In genomic region chr9:8315211-8315610, GRCh38 we compare ENCODE assay signal across 17 cellular contexts.
DNase-seq lines count a peak whose midpoint lies in the region; ATAC-seq and TF ChIP-seq lines count a peak whose summit lies in the region.
"Had no signal": no experiment of that assay in that cellular context is flagged by ENCODE, and none has a peak within 500 bp of the region (broad histone marks: within the 10 kb centered on the region; RNA-seq: fewer than 3 reads in every experiment).

No MANE protein-coding gene starts in this region.

- H3K27me3 Mint-ChIP-seq in H9 (ENCODE audit: low read depth), result no peaks in the 10 kb centered on the region

- H2BK12ac ChIP-seq in H9 (ENCODE audit: insufficient read length, low read depth, low read length), result no peak overlapping the region

- dilution Hi-C loops in IMR-90 (cut with HindIII; ENCODE audit: low sequenced_read_pairs, unreplicated experiment), result no loop called here

- H3K4ac ChIP-seq in IMR-90 (ENCODE audit: low read depth, low read length), result no peak overlapping the region
- H3K4ac ChIP-seq in H9 (ENCODE audit: low read depth, low read length), result no peak overlapping the region

- H3K9ac ChIP-seq in IMR-90 (ENCODE audit: low read depth, low read length) (no peak overlapping the region), H9 (ENCODE audit: extremely low read depth, insufficient read length, low read length) (no peak overlapping the region)
- H3K9ac ChIP-seq: BLaER1, GM23248 had no signal

- no peak overlapping the region for H2AK9ac ChIP-seq in IMR-90 (replicated peaks; ENCODE audit: low read depth, low read length, poor library complexity)

- ATAC-seq in IMR-90 (ENCODE audit: low read depth), result peak; percentile 63
- ATAC-seq in HG02885 (IDR thresholded peaks at IDR 0.05; ENCODE audit: poor library complexity, unreplicated experiment), result no peak

- H3K4me1 Mint-ChIP-seq in H9, result no peaks in the 10 kb centered on the region
- H3K4me1 Mint-ChIP-seq: CD14-positive monocyte; CD4-positive, alpha-beta memory T cell had no signal

- in situ Hi-C loops in IMR-90 (cut with MboI; ENCODE audit: low sequenced_read_pairs) (no loop called here), brain microvascular endothelial cell (cut with HindIII; ENCODE audit: low pct_ligation_motif_present, low sequenced_read_pairs) (no loop called here)

- no peak overlapping the region for H2BK20ac ChIP-seq in IMR-90 (ENCODE audit: low read depth, low read length)
- no peak overlapping the region for H2BK20ac ChIP-seq in H9 (ENCODE audit: low read depth, low read length, poor library complexity, severe bottlenecking)

- H2BK15ac ChIP-seq in IMR-90 (ENCODE audit: low read depth, low read length), result no peak overlapping the region
- no peak overlapping the region for H2BK15ac ChIP-seq in H9 (ENCODE audit: low read depth, low read length)

- H3K9me3 Mint-ChIP-seq in H9, result no peaks in the 10 kb centered on the region

- no peak for TF ChIP-seq POLR2A in IMR-90 (IDR thresholded peaks at IDR 0.05; ENCODE audit: low read depth, low read length)
- no peak for TF ChIP-seq POLR2A in sigmoid colon (IDR thresholded peaks at IDR 0.05)

- no peak overlapping the region for H3K14ac ChIP-seq in IMR-90 (replicated peaks; ENCODE audit: low read depth, low read length)
- no peak overlapping the region for H3K14ac ChIP-seq in H9 (ENCODE audit: insufficient read depth, low read length)

- H2BK120ac ChIP-seq in IMR-90 (ENCODE audit: low read depth, low read length) (no peak overlapping the region), H9 (ENCODE audit: low read depth, low read length, poor library complexity, severe bottlenecking) (no peak overlapping the region)

- H3K23ac ChIP-seq in IMR-90 (ENCODE audit: low read depth, low read length) (no peak overlapping the region), H9 (ENCODE audit: insufficient read length, low read depth, low read length) (no peak overlapping the region)

- TF ChIP-seq RAD21 in IMR-90 (IDR thresholded peaks at IDR 0.05; ENCODE audit: low read length), result no peak

- no peak for TF ChIP-seq EP300 in sigmoid colon (IDR thresholded peaks at IDR 0.05)

- H3K4me1 ChIP-seq in IMR-90 (ENCODE audit: control insufficient read depth, insufficient read depth, low read length) (no peaks in the 10 kb centered on the region; the same call in 1 of the 2 replicates), H9 (ENCODE audit: insufficient read depth, low read length) (no peaks in the 10 kb centered on the region), sigmoid colon (no peaks in the 10 kb centered on the region)
- H3K4me1 ChIP-seq: BLaER1 had no signal

- H3K27ac Mint-ChIP-seq in H9, result peak overlapping the region in 1 of 3 experiments; percentile 76; a peak in 1 of 7 replicates
- H3K27ac Mint-ChIP-seq: CD14-positive monocyte; CD4-positive, alpha-beta memory T cell had no signal

- H2AFZ ChIP-seq in IMR-90 (replicated peaks; ENCODE audit: low read length, poor library complexity), result no peak overlapping the region
- H2AFZ ChIP-seq in H9 (ENCODE audit: low read length), result no peak overlapping the region
- H2AFZ ChIP-seq: GM23248 had no signal

- H3K18ac ChIP-seq in IMR-90 (ENCODE audit: low read depth, low read length), result no peak overlapping the region
- H3K18ac ChIP-seq in H9 (ENCODE audit: insufficient read length, low read depth, low read length), result no peak overlapping the region

- H2BK5ac ChIP-seq in IMR-90 (ENCODE audit: low read depth, low read length, poor library complexity, severe bottlenecking) (no peak overlapping the region), H9 (ENCODE audit: insufficient read length, low read length) (no peak overlapping the region)

- H4K5ac ChIP-seq in IMR-90 (ENCODE audit: low read depth, low read length) (no peak overlapping the region), H9 (ENCODE audit: insufficient read length, low read depth, low read length) (no peak overlapping the region)

- no peak overlapping the region for H3K56ac ChIP-seq in IMR-90 (ENCODE audit: extremely low read depth, insufficient read depth, low read length)
- no peak overlapping the region for H3K56ac ChIP-seq in H9 (ENCODE audit: insufficient read length, low read depth, low read length)

- DNase-seq in IMR-90 (peak; percentile 35), brain microvascular endothelial cell (peak; percentile 16), fibroblast of pulmonary artery (ENCODE audit: low read depth) (peak; percentile 1), H9 (no peak), DMS153 treated with DMSO at 0.1 percent for 48 hours (lab: John Stamatoyannopoulos, UW; ENCODE audit: unreplicated experiment) (no peak), sigmoid colon (no peak)
- DNase-seq: 8988T; Calu3; CD4-positive, alpha-beta memory T cell; DMS53; DND-41; GM23248; HCEC 1CT had no signal

- H4K91ac ChIP-seq in IMR-90 (ENCODE audit: insufficient read depth, low read depth, low read length) (no peak overlapping the region), H9 (ENCODE audit: insufficient read length, low read depth, low read length) (no peak overlapping the region)

- CTCF ChIA-PET in IMR-90 (lab: Yijun Ruan, JAX), result no interaction called here

- H4K20me1 ChIP-seq in IMR-90 (ENCODE audit: insufficient read depth, low read length) (no peaks in the 10 kb centered on the region), H9 (ENCODE audit: control insufficient read depth, insufficient read depth, insufficient read length) (no peaks in the 10 kb centered on the region)
- H4K20me1 ChIP-seq: BLaER1 had no signal

- WGBS in IMR-90 (ENCODE audit: extremely low coverage in 2 of 2, insufficient read length in 1 of 2), 2 experiments, result no CpG with 5 or more reads among the region's 5 CpGs
- WGBS in H9 (ENCODE audit: extremely low coverage, insufficient read length, low lambda C conversion rate), result no CpG with 5 or more reads among the region's 5 CpGs
- WGBS in sigmoid colon, 2 donors, result 92 to 93% methylated on average over 5 of the region's 5 CpGs

- H3K9me3 ChIP-seq in IMR-90 (ENCODE audit: control insufficient read depth, insufficient read depth, low read length), result peaks cover 2% of the 10 kb centered on the region; the same call in 1 of the 2 replicates
- no peaks in the 10 kb centered on the region for H3K9me3 ChIP-seq in H9 (ENCODE audit: control insufficient read depth, low read depth, low read length)
- H3K9me3 ChIP-seq in sigmoid colon, result no peaks in the 10 kb centered on the region

- H3K79me1 ChIP-seq in IMR-90 (ENCODE audit: low read depth in 1 of 2, low read length in 2 of 2) (no peaks in the 10 kb centered on the region), H9 (ENCODE audit: insufficient read depth, low read depth, low read length, poor library complexity, severe bottlenecking) (no peaks in the 10 kb centered on the region)

- H3K4me3 ChIP-seq in IMR-90 (ENCODE audit: insufficient read depth, low read depth, low read length), result no peak overlapping the region
- H3K4me3 ChIP-seq in brain microvascular endothelial cell (ENCODE audit: low read depth, low read length), result no peak overlapping the region
- no peak overlapping the region for H3K4me3 ChIP-seq in fibroblast of pulmonary artery (replicated peaks; ENCODE audit: low read depth, low read length)
- no peak overlapping the region for H3K4me3 ChIP-seq in sigmoid colon
- H3K4me3 ChIP-seq: BLaER1, GM23248 had no signal

- H3K4me3 Mint-ChIP-seq in H9, result no peak overlapping the region
- H3K4me3 Mint-ChIP-seq: CD14-positive monocyte; CD4-positive, alpha-beta memory T cell had no signal

- intact Hi-C loops in IMR-90 (cut with micrococcal nuclease) (no loop called here), sigmoid colon (cut with DNase I) (no loop called here)

- BruUV-seq in IMR-90 (replicated peaks; lab: Mats Ljungman, UMichigan), result no TSS peak

- H3K27ac ChIP-seq in IMR-90 (ENCODE audit: insufficient read depth, low read length) (peak overlapping the region; percentile 49; the same call in 1 of the 2 replicates), brain microvascular endothelial cell (no peak overlapping the region), H9 (ENCODE audit: insufficient read length, low read depth, low read length) (no peak overlapping the region), sigmoid colon (no peak overlapping the region)
- H3K27ac ChIP-seq: BLaER1, GM23248, HL-60 had no signal

- no peaks in the 10 kb centered on the region for H3K36me3 Mint-ChIP-seq in H9 (ENCODE audit: insufficient read depth in 1 of 3, low read depth in 3 of 3)
- H3K36me3 Mint-ChIP-seq: CD14-positive monocyte; CD4-positive, alpha-beta memory T cell had no signal

- TF ChIP-seq CTCF in IMR-90 (conservative IDR thresholded peaks at IDR 0.05; ENCODE audit: low read depth, low read length), result no peak
- no peak for TF ChIP-seq CTCF in brain microvascular endothelial cell (IDR thresholded peaks at IDR 0.05; ENCODE audit: low read depth, low read length, missing control alignments)
- TF ChIP-seq CTCF in fibroblast of pulmonary artery (IDR thresholded peaks at IDR 0.05; ENCODE audit: low read length, missing control alignments), result no peak
- TF ChIP-seq CTCF in H9 (conservative IDR thresholded peaks at IDR 0.05), result no peak
- no peak for TF ChIP-seq CTCF in sigmoid colon (IDR thresholded peaks at IDR 0.05)

- H3K79me2 ChIP-seq in H9 (ENCODE audit: insufficient read depth, low read length), result no peaks in the 10 kb centered on the region

- no peaks in the 10 kb centered on the region for H3K36me3 ChIP-seq in IMR-90 (ENCODE audit: control insufficient read depth, insufficient read depth, low read length)
- no peaks in the 10 kb centered on the region for H3K36me3 ChIP-seq in brain microvascular endothelial cell (replicated peaks)
- H3K36me3 ChIP-seq in sigmoid colon, result no peaks in the 10 kb centered on the region
- H3K36me3 ChIP-seq: BLaER1 had no signal

- no peaks in the 10 kb centered on the region for H3K23me2 ChIP-seq in H9 (ENCODE audit: insufficient read length, low read depth, low read length, poor library complexity, severe bottlenecking)

- H3T11ph ChIP-seq in H9 (ENCODE audit: low read length), result no peak overlapping the region

- H2AK5ac ChIP-seq in IMR-90 (ENCODE audit: low read depth, low read length) (no peak overlapping the region), H9 (ENCODE audit: insufficient read length, low read length) (no peak overlapping the region)

- H3K4me2 ChIP-seq in IMR-90 (ENCODE audit: low read depth, low read length) (no peak overlapping the region), H9 (ENCODE audit: insufficient read depth, insufficient read length, low read length) (no peak overlapping the region)
- H3K4me2 ChIP-seq: BLaER1 had no signal

- H4K8ac ChIP-seq in IMR-90 (ENCODE audit: low read depth in 2 of 2, low read length in 2 of 2) (no peak overlapping the region), H9 (replicated peaks; ENCODE audit: insufficient read length, low read depth, low read length) (no peak overlapping the region)

- H3K27me3 ChIP-seq in IMR-90 (ENCODE audit: control insufficient read depth, insufficient read depth, low read length) (no peaks in the 10 kb centered on the region), brain microvascular endothelial cell (replicated peaks) (no peaks in the 10 kb centered on the region), H9 (ENCODE audit: insufficient read depth, low read length) (no peaks in the 10 kb centered on the region), sigmoid colon (no peaks in the 10 kb centered on the region)
- H3K27me3 ChIP-seq: BLaER1 had no signal

- POLR2A ChIA-PET in IMR-90 (lab: Charles Lee; ENCODE audit: unreplicated experiment), result no interaction called here

- H3K9me1 ChIP-seq in IMR-90 (ENCODE audit: insufficient read depth, low read length), result no peaks in the 10 kb centered on the region

TF ChIP-seq in IMR-90, 13 proteins besides CTCF, POLR2A, EP300 and RAD21 (continues in another document):
- TF ChIP-seq CEBPB (IDR thresholded peaks at IDR 0.05; ENCODE audit: low read depth, low read length), result peak; percentile 41; the same call in 1 of the 2 replicates

Comparison
In these comparisons a context has a peak if more than half of its experiments do, and no peak if none do; other contexts are left out.
1. DNase-seq: peak in IMR-90 (single experiment), brain microvascular endothelial cell (single experiment) and fibroblast of pulmonary artery (single experiment); none in H9 (single experiment), DMS153 treated with DMSO at 0.1 percent for 48 hours (single experiment) and sigmoid colon (single experiment).